In the genomic region with DNA sequence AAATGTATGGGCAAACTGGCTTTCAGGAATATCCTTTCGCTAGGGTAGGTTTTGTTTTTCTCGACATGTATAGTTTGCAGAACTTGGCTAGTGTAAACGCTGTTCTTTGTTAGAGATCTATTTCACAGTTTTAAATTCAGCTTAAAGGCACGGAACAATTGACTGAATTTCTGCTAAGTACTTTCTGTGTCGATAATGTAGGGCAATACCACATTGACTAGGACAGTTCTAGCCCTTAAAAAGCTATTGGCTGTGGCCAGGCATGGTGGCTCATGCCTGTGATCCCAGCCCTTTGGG, we compare ENCODE assay signal across 17 cellular contexts.
A peak's percentile ranks its signal among the peaks of the same experiment; 100 is the strongest.
DNase-seq lines count a peak whose midpoint lies in the region; ATAC-seq and TF ChIP-seq lines count a peak whose summit lies in the region.
"Had no signal": no experiment of that assay in that cellular context is flagged by ENCODE, and none has a peak within 500 bp of the region (broad histone marks: within the 10 kb centered on the region; RNA-seq: fewer than 3 reads in every experiment).

No MANE protein-coding gene starts in this region.

- no peak overlapping the region for H3K27ac Mint-ChIP-seq in activated naive CD4-positive, alpha-beta T cell treated with anti-CD3 and anti-CD28 coated beads, Interleukin-2, amount 50 U/mL, for 72 hours
- no peak overlapping the region for H3K27ac Mint-ChIP-seq in chondrocyte (ENCODE audit: unreplicated experiment)
- no peak overlapping the region for H3K27ac Mint-ChIP-seq in neural crest cell (ENCODE audit: unreplicated experiment)
- H3K27ac Mint-ChIP-seq: activated naive CD8-positive, alpha-beta T cell; activated T-helper 2 cell treated with anti-CD3 and anti-CD28 coated beads, Interferon-gamma antibody, Interleukin-2, Interleukin-4, amounts not matched to agents 10 μg/mL and 5 μg/mL and 100 μg/mL, durations not matched to agents 14 hours and 24 hours and 36 hours; CD8-positive, alpha-beta T cell; IgD-negative memory B cell; stimulated activated effector memory CD8-positive, alpha-beta T cell treated with anti-CD3 and anti-CD28 coated beads, Interleukin-12 subunit alpha, Interleukin-12 subunit beta, amount 100 ng/mL, for 72 hours had no signal

- peaks cover 27% of the 10 kb centered on the region for H3K27me3 Mint-ChIP-seq in chondrocyte (ENCODE audit: low read depth)
- peaks cover 49% of the 10 kb centered on the region for H3K27me3 Mint-ChIP-seq in neural crest cell (ENCODE audit: low read depth)

- TF ChIP-seq POLR2A in transverse colon (IDR thresholded peaks at IDR 0.05), result no peak

- H3K4me3 ChIP-seq in WERI-Rb-1 (ENCODE audit: low read depth, low read length), result no peak overlapping the region
- H3K4me3 ChIP-seq in transverse colon, result no peak overlapping the region
- H3K4me3 ChIP-seq: breast epithelium, GM23248, upper lobe of left lung had no signal

- WGBS in transverse colon (ENCODE audit: low coverage in 1 of 2), 2 donors, result 25 to 31% methylated on average over 4 to 5 of the region's 5 CpGs

- TF ChIP-seq EP300 in transverse colon (IDR thresholded peaks at IDR 0.05; ENCODE audit: low read depth), result no peak

- H3K36me3 Mint-ChIP-seq in activated naive CD4-positive, alpha-beta T cell treated with anti-CD3 and anti-CD28 coated beads, Interleukin-2, amount 50 U/mL, for 72 hours, result peaks cover 26 to 28% of the 10 kb centered on the region in 2 donors
- H3K36me3 Mint-ChIP-seq in chondrocyte (ENCODE audit: low read depth) (peaks cover 1% of the 10 kb centered on the region), neural crest cell (ENCODE audit: low read depth) (peaks cover 6% of the 10 kb centered on the region)
- H3K36me3 Mint-ChIP-seq: IgD-negative memory B cell; stimulated activated effector memory CD8-positive, alpha-beta T cell treated with anti-CD3 and anti-CD28 coated beads, Interleukin-12 subunit alpha, Interleukin-12 subunit beta, amount 100 ng/mL, for 72 hours had no signal

- H3K27me3 ChIP-seq in WERI-Rb-1 (ENCODE audit: insufficient read depth, low read depth, severe bottlenecking) (no peaks in the 10 kb centered on the region), transverse colon (no peaks in the 10 kb centered on the region)
- H3K27me3 ChIP-seq: breast epithelium, upper lobe of left lung had no signal

- peaks cover 0 to 9% (median 1%) of the 10 kb centered on the region in 4 donors for H3K4me1 ChIP-seq in transverse colon
- H3K4me1 ChIP-seq: breast epithelium had no signal

- peaks cover 7 to 21% of the 10 kb centered on the region in 2 donors for H3K9me3 Mint-ChIP-seq in activated naive CD4-positive, alpha-beta T cell treated with anti-CD3 and anti-CD28 coated beads, Interleukin-2, amount 50 U/mL, for 72 hours
- peaks cover 8% of the 10 kb centered on the region for H3K9me3 Mint-ChIP-seq in chondrocyte (ENCODE audit: low read depth)
- peaks cover 9% of the 10 kb centered on the region for H3K9me3 Mint-ChIP-seq in neural crest cell

- in situ Hi-C loops in transverse colon (cut with MboI; ENCODE audit: low pct_ligation_motif_present in 1 of 4, low pct_unique_long_range_greater_than_20kb in 1 of 4, low sequenced_read_pairs in 3 of 4), result loop anchor here (5.0 to 25.0 kb wide), 4 partner anchors 194 to 499 kb away; a partner anchor contains a TSS

- H3K4me1 Mint-ChIP-seq in chondrocyte (ENCODE audit: low read depth), result no peaks in the 10 kb centered on the region
- H3K4me1 Mint-ChIP-seq in neural crest cell, result no peaks in the 10 kb centered on the region
- H3K4me1 Mint-ChIP-seq: stimulated activated effector memory CD8-positive, alpha-beta T cell treated with anti-CD3 and anti-CD28 coated beads, Interleukin-12 subunit alpha, Interleukin-12 subunit beta, amount 100 ng/mL, for 72 hours had no signal

- DNase-seq in activated naive CD4-positive, alpha-beta T cell treated with anti-CD3 and anti-CD28 coated beads, Interleukin-2, amount 50 U/mL, for 72 hours (ENCODE audit: low spot score in 2 of 2), result no peak
- no peak for DNase-seq in activated naive CD4-positive, alpha-beta T cell treated with Interleukin-2 at 50 U/mL for 16 hours
- DNase-seq in chondrocyte (ENCODE audit: low spot score) (no peak), neural crest cell (ENCODE audit: low read depth, low spot score) (no peak), WERI-Rb-1 (no peak), transverse colon (no peak)
- no peak for DNase-seq in activated CD8-positive, alpha-beta memory T cell treated with anti-CD3 and anti-CD28 coated beads, Interleukin-2, amount 50 U/mL, for 4 hours
- DNase-seq: NCI-H1048 had no signal

- H3K4me3 Mint-ChIP-seq in chondrocyte (ENCODE audit: unreplicated experiment) (no peak overlapping the region), neural crest cell (no peak overlapping the region)
- H3K4me3 Mint-ChIP-seq: activated naive CD8-positive, alpha-beta T cell; CD8-positive, alpha-beta T cell; IgD-negative memory B cell; stimulated activated effector memory CD8-positive, alpha-beta T cell treated with anti-CD3 and anti-CD28 coated beads, Interleukin-12 subunit alpha, Interleukin-12 subunit beta, amount 100 ng/mL, for 72 hours had no signal

- no peaks in the 10 kb centered on the region for H3K36me3 ChIP-seq in WERI-Rb-1
- no peaks in the 10 kb centered on the region for H3K36me3 ChIP-seq in transverse colon
- H3K36me3 ChIP-seq: breast epithelium, upper lobe of left lung had no signal

- ATAC-seq in activated naive CD4-positive, alpha-beta T cell treated with anti-CD3 and anti-CD28 coated beads, Interleukin-2, amount 50 U/mL, for 72 hours, result peak; percentile 7 to 28
- ATAC-seq in HG03565 (IDR thresholded peaks at IDR 0.05; ENCODE audit: unreplicated experiment), result no peak

- peaks cover 14% of the 10 kb centered on the region for H3K9me3 ChIP-seq in WERI-Rb-1 (ENCODE audit: severe bottlenecking)
- H3K9me3 ChIP-seq in transverse colon, result peaks cover 5 to 11% of the 10 kb centered on the region in 2 donors

- TF ChIP-seq CTCF in chondrocyte (IDR thresholded peaks at IDR 0.05), result peak; percentile 13
- peak; percentile 16 for TF ChIP-seq CTCF in neural crest cell (conservative IDR thresholded peaks at IDR 0.05)
- no peak for TF ChIP-seq CTCF in WERI-Rb-1 (IDR thresholded peaks at IDR 0.05; ENCODE audit: low read depth, low read length)
- TF ChIP-seq CTCF in transverse colon (IDR thresholded peaks at IDR 0.05), result no peak

- intact Hi-C loops in transverse colon (cut with DNase I; ENCODE audit: low total_unique reads), result loop anchor here (5.0 kb wide), 1 partner anchor 194 kb away; a partner anchor contains a TSS

- H3K27ac ChIP-seq in WERI-Rb-1 (no peak overlapping the region), transverse colon (peak overlapping the region in 2 of 4 donors; percentile 3 to 7)
- H3K27ac ChIP-seq: breast epithelium, GM23248, upper lobe of left lung had no signal

Comparison
In these comparisons a context has a peak if more than half of its experiments do, and no peak if none do; other contexts are left out.
1. CTCF ChIP-seq: peak in chondrocyte (single experiment) and neural crest cell (single experiment); none in WERI-Rb-1 (single experiment) and transverse colon (0 of 5).